ENCODE assay signal across 1 cellular context in genomic region chr1:30919025-30919881, GRCh38.
TF ChIP-seq lines count a peak whose summit lies in the region.

No MANE protein-coding gene starts in this region.

TF ChIP-seq in K562, 482 proteins besides CTCF, POLR2A, EP300 and RAD21 (continued from another document):
- TF ChIP-seq PBX2 (CRISPR knock-in tag; IDR thresholded peaks at IDR 0.05; ENCODE audit: low read depth), result no peak
- TF ChIP-seq PBX2 (tag; conservative IDR thresholded peaks at IDR 0.05; ENCODE audit: low read depth), result no peak
- no peak for TF ChIP-seq E2F4 (CRISPR knock-in tag; IDR thresholded peaks at IDR 0.05; ENCODE audit: low read depth)
- TF ChIP-seq EHMT2 (IDR thresholded peaks at IDR 0.05), result peak; percentile 68
- peak; percentile 73; the same call in 1 of the 2 replicates for TF ChIP-seq TEAD2 (tag; IDR thresholded peaks at IDR 0.05)
- no peak for TF ChIP-seq ATF4 (CRISPR knock-in tag; IDR thresholded peaks at IDR 0.05)
- TF ChIP-seq TEAD1 (CRISPR knock-in tag; IDR thresholded peaks at IDR 0.05), result peak; percentile 63; a peak in 3 of 4 replicates
- no peak for TF ChIP-seq HDAC8 (tag; IDR thresholded peaks at IDR 0.05)
- no peak for TF ChIP-seq GABPB2 (CRISPR knock-in tag; conservative IDR thresholded peaks at IDR 0.05)
- 0 out of 2 replicates have a peak, but pooled peaks have one; percentile 23 for TF ChIP-seq TCF15 (CRISPR knock-in tag; IDR thresholded peaks at IDR 0.05)
- TF ChIP-seq TEAD4 (IDR thresholded peaks at IDR 0.05; ENCODE audit: low read length), result peak; percentile 73
- TF ChIP-seq TEAD4 (CRISPR knock-in tag; IDR thresholded peaks at IDR 0.05; ENCODE audit: borderline replicate concordance), result no peak
- TF ChIP-seq DDX20 (tag; IDR thresholded peaks at IDR 0.05; ENCODE audit: low read depth), result peak; percentile 79; the same call in 1 of the 2 replicates
- TF ChIP-seq THAP12 (CRISPR knock-in tag; IDR thresholded peaks at IDR 0.05), result no peak
- TF ChIP-seq USF1 (CRISPR knock-in tag; IDR thresholded peaks at IDR 0.05), result no peak
- peak; percentile 80 for TF ChIP-seq ZEB2 (IDR thresholded peaks at IDR 0.05)
- TF ChIP-seq HNRNPUL1 (IDR thresholded peaks at IDR 0.05; ENCODE audit: low read length), result no peak
- no peak for TF ChIP-seq ZNF175 (CRISPR knock-in tag; IDR thresholded peaks at IDR 0.05; ENCODE audit: low read depth)
- TF ChIP-seq RBM34 (IDR thresholded peaks at IDR 0.05; ENCODE audit: borderline replicate concordance, insufficient read depth, low read length), result no peak
- TF ChIP-seq ZNF75A (CRISPR knock-in tag; IDR thresholded peaks at IDR 0.05), result no peak
- TF ChIP-seq ZFP30 (CRISPR knock-in tag; IDR thresholded peaks at IDR 0.05; ENCODE audit: borderline replicate concordance), result no peak
- TF ChIP-seq SMC3 (conservative IDR thresholded peaks at IDR 0.05; ENCODE audit: insufficient read depth, low read depth, low read length), result 0 out of 2 replicates have a peak, but pooled peaks have one; percentile 23
- TF ChIP-seq SMARCA5 (IDR thresholded peaks at IDR 0.05), result no peak
- no peak for TF ChIP-seq ZNF436 (CRISPR knock-in tag; IDR thresholded peaks at IDR 0.05)
- peak; percentile 29; the same call in 1 of the 2 replicates for TF ChIP-seq SIN3B (IDR thresholded peaks at IDR 0.05; ENCODE audit: low read depth)
- no peak for TF ChIP-seq ZBTB1 (CRISPR knock-in tag; IDR thresholded peaks at IDR 0.05; ENCODE audit: borderline replicate concordance, low read depth)
- TF ChIP-seq FIP1L1 (IDR thresholded peaks at IDR 0.05; ENCODE audit: low read depth, low read length, poor library complexity, severe bottlenecking), result no peak
- no peak; the same call in 1 of the 2 replicates for TF ChIP-seq MEF2D (tag; conservative IDR thresholded peaks at IDR 0.05; ENCODE audit: low read depth)
- TF ChIP-seq ARID3A (IDR thresholded peaks at IDR 0.05; ENCODE audit: borderline replicate concordance, low read depth, low read length), result 0 out of 2 replicates have a peak, but pooled peaks have one; percentile 48
- TF ChIP-seq SMAD4 (CRISPR knock-in tag; conservative IDR thresholded peaks at IDR 0.05), result peak; percentile 60; the same call in 1 of the 2 replicates
- no peak for TF ChIP-seq ZNF311 (CRISPR knock-in tag; IDR thresholded peaks at IDR 0.05)
- no peak for TF ChIP-seq FOXA1 (IDR thresholded peaks at IDR 0.05; ENCODE audit: borderline replicate concordance)
- no peak for TF ChIP-seq PURB (CRISPR knock-in tag; IDR thresholded peaks at IDR 0.05; ENCODE audit: low read depth)
- TF ChIP-seq TARDBP (IDR thresholded peaks at IDR 0.05), result no peak; the same call in 1 of the 2 replicates
- TF ChIP-seq ZNF280A (IDR thresholded peaks at IDR 0.05; ENCODE audit: low read depth, partially characterized antibody), result no peak
- TF ChIP-seq THRB (CRISPR knock-in tag; conservative IDR thresholded peaks at IDR 0.05), result no peak
- TF ChIP-seq ZNF740 (CRISPR knock-in tag; IDR thresholded peaks at IDR 0.05), result no peak
- no peak for TF ChIP-seq ZNF740 (tag; IDR thresholded peaks at IDR 0.05)
- TF ChIP-seq ZBTB49 (CRISPR knock-in tag; IDR thresholded peaks at IDR 0.05; ENCODE audit: borderline replicate concordance), result no peak
- TF ChIP-seq MYBL2 (IDR thresholded peaks at IDR 0.05; ENCODE audit: low read depth), result no peak; the same call in 1 of the 2 replicates
- TF ChIP-seq MYBL2 (CRISPR knock-in tag; IDR thresholded peaks at IDR 0.05; ENCODE audit: borderline replicate concordance), result no peak
- no peak for TF ChIP-seq ZNF3 (CRISPR knock-in tag; IDR thresholded peaks at IDR 0.05)
- 0 out of 2 replicates have a peak, but pooled peaks have one; percentile 29 for TF ChIP-seq ZC3H4 (CRISPR knock-in tag; IDR thresholded peaks at IDR 0.05; ENCODE audit: borderline replicate concordance)
- peak; percentile 16 for TF ChIP-seq MTA2 (IDR thresholded peaks at IDR 0.05; ENCODE audit: low read depth)
- TF ChIP-seq CREB3L1 (IDR thresholded peaks at IDR 0.05; ENCODE audit: borderline replicate concordance, low read depth), result no peak
- peak in 1 of 2 experiments; percentile 87; a peak in 2 of 4 replicates for TF ChIP-seq HDAC1 (IDR thresholded peaks at IDR 0.05)
- 0 out of 2 replicates have a peak, but pooled peaks have one; percentile 30 for TF ChIP-seq XRCC5 (IDR thresholded peaks at IDR 0.05; ENCODE audit: low read depth, low read length)
- TF ChIP-seq RBM22 (IDR thresholded peaks at IDR 0.05; ENCODE audit: low read depth, low read length, poor library complexity, severe bottlenecking), result no peak
- TF ChIP-seq L3MBTL2 (IDR thresholded peaks at IDR 0.05), result peak; percentile 81
